ENCODE assay signal across 24 cellular contexts in the genomic region with DNA sequence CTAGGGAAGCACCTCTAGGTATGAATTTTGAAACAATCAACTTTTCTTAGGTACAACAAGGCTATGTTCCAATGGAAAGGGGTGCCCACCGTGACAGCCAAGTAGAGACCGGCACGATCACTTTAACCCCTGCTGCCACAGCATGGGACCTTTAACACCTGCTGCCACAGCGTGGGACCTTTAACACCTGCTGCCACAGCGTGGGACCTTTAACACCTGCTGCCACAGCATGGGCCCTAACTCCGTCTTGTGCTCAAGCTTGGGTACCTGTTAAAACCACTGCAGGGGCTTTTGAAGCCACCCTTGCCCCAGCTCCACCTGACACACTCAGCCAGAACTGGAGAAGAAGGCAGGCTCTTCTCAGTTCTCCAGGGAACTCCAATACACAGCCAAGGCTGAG.
"Had no signal": no experiment of that assay in that cellular context is flagged by ENCODE, and none has a peak within 500 bp of the region (broad histone marks: within the 10 kb centered on the region; RNA-seq: fewer than 3 reads in every experiment).

No MANE protein-coding gene starts in this region.

- DNase-seq: activated CD4-positive, alpha-beta T cell treated with anti-CD3 and anti-CD28 coated beads for 4 hours; activated CD4-positive, alpha-beta T cell treated with anti-CD3 and anti-CD28 coated beads, Interleukin-2, amount 50 U/mL, for 4 hours; activated CD8-positive, alpha-beta memory T cell treated with anti-CD3 and anti-CD28 coated beads, Interleukin-2, amount 50 U/mL, for 4 hours; activated gamma-delta T cell; activated naive CD4-positive, alpha-beta T cell treated with anti-CD3 and anti-CD28 coated beads, Interleukin-2, amount 10 ng/mL, durations not matched to agents 7 days and 5 days; activated naive CD8-positive, alpha-beta T cell treated with anti-CD3 and anti-CD28 coated beads, Interleukin-2, amount 10 ng/mL, durations not matched to agents 7 days and 5 days; activated T-cell treated with anti-CD3 and anti-CD28 coated beads, Interleukin-2, amount 50 U/mL, for 1 hour; brain microvascular endothelial cell; effector memory CD4-positive, alpha-beta T cell; left colon; mesenchymal stem cell; ovary; stimulated activated naive CD4-positive, alpha-beta T cell treated with Interleukin-2 at 50 U/mL for 16 hours; testis; trophoblast cell; uterus had no signal

- H3K9me3 ChIP-seq: ascending aorta, neutrophil, ovary, right atrium auricular region, testis, uterus had no signal

- H3K9me3 Mint-ChIP-seq: activated naive CD4-positive, alpha-beta T cell treated with anti-CD3 and anti-CD28 coated beads, Interleukin-2, amount 10 ng/mL, durations not matched to agents 7 days and 5 days; activated naive CD8-positive, alpha-beta T cell treated with anti-CD3 and anti-CD28 coated beads, Interleukin-2, amount 10 ng/mL, durations not matched to agents 7 days and 5 days; nephron had no signal

- H3K4me3 Mint-ChIP-seq: activated naive CD4-positive, alpha-beta T cell treated with anti-CD3 and anti-CD28 coated beads, Interleukin-2, amount 10 ng/mL, durations not matched to agents 7 days and 5 days; activated naive CD8-positive, alpha-beta T cell treated with anti-CD3 and anti-CD28 coated beads, Interleukin-2, amount 10 ng/mL, durations not matched to agents 7 days and 5 days; nephron had no signal

- H3K4me1 ChIP-seq: ascending aorta, testis, uterus had no signal

- H3K27ac ChIP-seq: ascending aorta, brain microvascular endothelial cell, coronary artery, dorsolateral prefrontal cortex, neutrophil, ovary, right atrium auricular region, testis, uterus had no signal

- H3K4me3 ChIP-seq: ascending aorta, coronary artery, dorsolateral prefrontal cortex, ovary, right atrium auricular region, testis, uterus had no signal

- H3K27ac Mint-ChIP-seq: activated naive CD4-positive, alpha-beta T cell treated with anti-CD3 and anti-CD28 coated beads, Interleukin-2, amount 10 ng/mL, durations not matched to agents 7 days and 5 days; activated naive CD8-positive, alpha-beta T cell treated with anti-CD3 and anti-CD28 coated beads, Interleukin-2, amount 10 ng/mL, durations not matched to agents 7 days and 5 days; nephron had no signal

- ATAC-seq: left colon had no signal

- H3K27me3 Mint-ChIP-seq: activated naive CD4-positive, alpha-beta T cell treated with anti-CD3 and anti-CD28 coated beads, Interleukin-2, amount 10 ng/mL, durations not matched to agents 7 days and 5 days; activated naive CD8-positive, alpha-beta T cell treated with anti-CD3 and anti-CD28 coated beads, Interleukin-2, amount 10 ng/mL, durations not matched to agents 7 days and 5 days had no signal

- H3K27me3 ChIP-seq: ascending aorta, brain microvascular endothelial cell, dorsolateral prefrontal cortex, neutrophil, ovary, right atrium auricular region, testis, uterus had no signal

- H3K36me3 ChIP-seq: ovary, uterus had no signal

- FAIRE-seq: frontal cortex, islet of Langerhans had no signal
